In the genomic region with DNA sequence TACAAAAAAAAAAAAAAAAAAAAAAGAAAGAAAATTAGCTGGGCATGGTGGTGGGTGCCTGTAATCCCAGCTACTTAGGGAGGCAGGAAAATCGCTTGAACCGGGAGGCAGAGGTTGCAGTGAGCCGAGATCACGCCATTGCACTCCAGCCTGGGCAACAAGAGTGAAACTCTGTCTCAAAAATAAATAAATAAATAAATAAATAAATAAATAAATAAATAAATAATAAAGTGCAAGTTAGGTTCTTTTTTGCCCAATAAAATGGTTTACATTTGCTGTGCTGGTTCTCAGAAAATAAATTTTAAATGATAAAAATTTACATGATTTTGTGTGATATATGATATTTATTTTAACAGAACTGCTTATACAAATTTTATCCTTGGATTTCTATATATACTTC, we compare ENCODE assay signal across 1 cellular context.
A peak's percentile ranks its signal among the peaks of the same experiment; 100 is the strongest.
TF ChIP-seq lines count a peak whose summit lies in the region.

No MANE protein-coding gene starts in this region.

TF ChIP-seq in HEK293, 187 proteins besides CTCF, POLR2A, EP300 and RAD21 (continued from another document):
- TF ChIP-seq ZNF501 (tag by site-specific recombination; IDR thresholded peaks at IDR 0.05) = 0 out of 2 replicates have a peak, but pooled peaks have one; percentile 36
- TF ChIP-seq ZNF558 (tag by site-specific recombination; IDR thresholded peaks at IDR 0.05) = peak; percentile 55; the same call in 1 of the 2 replicates
- peak; percentile 65 for TF ChIP-seq ZNF623 (tag by site-specific recombination; IDR thresholded peaks at IDR 0.05)
- TF ChIP-seq, protein P1, sequence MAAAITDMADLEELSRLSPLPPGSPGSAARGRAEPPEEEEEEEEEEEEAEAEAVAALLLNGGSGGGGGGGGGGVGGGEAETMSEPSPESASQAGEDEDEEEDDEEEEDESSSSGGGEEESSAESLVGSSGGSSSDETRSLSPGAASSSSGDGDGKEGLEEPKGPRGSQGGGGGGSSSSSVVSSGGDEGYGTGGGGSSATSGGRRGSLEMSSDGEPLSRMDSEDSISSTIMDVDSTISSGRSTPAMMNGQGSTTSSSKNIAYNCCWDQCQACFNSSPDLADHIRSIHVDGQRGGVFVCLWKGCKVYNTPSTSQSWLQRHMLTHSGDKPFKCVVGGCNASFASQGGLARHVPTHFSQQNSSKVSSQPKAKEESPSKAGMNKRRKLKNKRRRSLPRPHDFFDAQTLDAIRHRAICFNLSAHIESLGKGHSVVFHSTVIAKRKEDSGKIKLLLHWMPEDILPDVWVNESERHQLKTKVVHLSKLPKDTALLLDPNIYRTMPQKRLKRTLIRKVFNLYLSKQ (tag by site-specific recombination; IDR thresholded peaks at IDR 0.05; ENCODE audit: borderline replicate concordance) = peak; percentile 54; the same call in 1 of the 2 replicates
